In genomic region chr5:138844812-138845513, GRCh38 we compare ENCODE assay signal across 12 cellular contexts. TPM values are rescaled to one million over a fixed set of nuclear protein-coding genes. Genes with fewer than 3 reads are reported as not detected.
A peak's percentile ranks its signal among the peaks of the same experiment; 100 is the strongest.
DNase-seq lines count a peak whose midpoint lies in the region; ATAC-seq and TF ChIP-seq lines count a peak whose summit lies in the region.
"Had no signal": no experiment of that assay in that cellular context is flagged by ENCODE, and none has a peak within 500 bp of the region (broad histone marks: within the 10 kb centered on the region; RNA-seq: fewer than 3 reads in every experiment).

No MANE protein-coding gene starts in this region.

- H3K4me1 ChIP-seq in adipocyte (ENCODE audit: control insufficient read depth, insufficient read depth, low read length): peaks cover 64% of the 10 kb centered on the region

- H3K36me3 ChIP-seq in adipocyte (ENCODE audit: control insufficient read depth, insufficient read depth, low read length, severe bottlenecking): peaks cover 4% of the 10 kb centered on the region

- no peaks in the 10 kb centered on the region for H3K27me3 ChIP-seq in adipocyte (replicated peaks; ENCODE audit: control insufficient read depth, insufficient read depth, low read length)

- intact Hi-C loops in sciatic nerve (cut with DNase I): no loop called here

- peak overlapping the region; percentile 70 for H3K4me3 ChIP-seq in adipocyte (ENCODE audit: low read length)
- H3K4me3 ChIP-seq in fibroblast of villous mesenchyme (ENCODE audit: low read depth, low read length): no peak overlapping the region

- peak overlapping the region; percentile 83 for H3K9ac ChIP-seq in adipocyte (ENCODE audit: low read length)

- H3K9me3 ChIP-seq in adipocyte (ENCODE audit: control insufficient read depth, low read length): no peaks in the 10 kb centered on the region

- TF ChIP-seq CTCF in fibroblast of villous mesenchyme (IDR thresholded peaks at IDR 0.05; ENCODE audit: insufficient read depth, low read depth, low read length): no peak

- DNase-seq in EL (peak; percentile 83), adipocyte (ENCODE audit: low read depth) (peak; percentile 75), fibroblast of villous mesenchyme (ENCODE audit: low read depth) (peak; percentile 27), sciatic nerve (ENCODE audit: low spot score) (no peak), 8988T (no peak), CD1c-positive myeloid dendritic cell (ENCODE audit: extremely low spot score) (no peak), GOT3 (lab: John Stamatoyannopoulos, UW) (no peak)
- DNase-seq: activated naive CD4-positive, alpha-beta T cell treated with anti-CD3 and anti-CD28 coated beads, Interleukin-2, amount 50 U/mL, for 16 hours; DMS53; NCI-H2171 treated with DMSO at 0.1 percent for 48 hours; T1000 had no signal

- ATAC-seq in sciatic nerve: peak; percentile 70
- no peak for ATAC-seq in HG03442 (IDR thresholded peaks at IDR 0.05; ENCODE audit: unreplicated experiment)

RNA-seq across cellular contexts. Expression of gene LRRTM2, which starts 30.2 kb away (rescaled TPM):
- total RNA-seq in fibroblast of villous mesenchyme (under 0.01 and 0.32 TPM in 2 replicates), sciatic nerve (0.58 TPM)

Comparison
In these comparisons a context has a peak if more than half of its experiments do, and no peak if none do; other contexts are left out.
1. DNase-seq: peak in EL (single experiment), adipocyte (single experiment) and fibroblast of villous mesenchyme (single experiment); none in sciatic nerve (single experiment), 8988T (single experiment), CD1c-positive myeloid dendritic cell (single experiment) and GOT3 (single experiment).